In genomic region chr4:48105230-48105629, GRCh38 we compare ENCODE assay signal across 24 cellular contexts.
"Had no signal": no experiment of that assay in that cellular context is flagged by ENCODE, and none has a peak within 500 bp of the region (broad histone marks: within the 10 kb centered on the region; RNA-seq: fewer than 3 reads in every experiment).

No MANE protein-coding gene starts in this region.

- H3K4me1 Mint-ChIP-seq: nephron progenitor cell had no signal

- H3K9me3 ChIP-seq: left lung, lower lobe of right lung, ovary, sigmoid colon, testis, transverse colon had no signal

- FAIRE-seq: bronchial epithelial cell, endometrium had no signal

- ATAC-seq: activated T-cell treated with anti-CD3 and anti-CD28 coated beads, Interleukin-2, amount 50 U/mL, for 4 hours; left lung; lower lobe of right lung had no signal

- H3K4me1 ChIP-seq: left lung, lower lobe of right lung, sigmoid colon, testis, transverse colon had no signal

- H3K27me3 ChIP-seq: left lung, ovary, sigmoid colon, testis, transverse colon had no signal

- H3K27me3 Mint-ChIP-seq: progenitor cell of endocrine pancreas had no signal

- H3K27ac Mint-ChIP-seq: nephron progenitor cell, progenitor cell of endocrine pancreas had no signal

- H3K4me3 ChIP-seq: left lung, lower lobe of right lung, ovary, sigmoid colon, testis, transverse colon had no signal

- H3K27ac ChIP-seq: left lung, lower lobe of right lung, ovary, sigmoid colon, testis, transverse colon had no signal

- H3K4me3 Mint-ChIP-seq: activated T-cell treated with anti-CD3 and anti-CD28 coated beads, Interleukin-2, amount 50 U/mL, for 4 hours; nephron progenitor cell had no signal

- H3K9me3 Mint-ChIP-seq: activated T-cell treated with anti-CD3 and anti-CD28 coated beads, Interleukin-2, amount 50 U/mL, for 4 hours; nephron progenitor cell had no signal

- DNase-seq: activated CD4-positive, alpha-beta T cell treated with anti-CD3 and anti-CD28 coated beads for 4 hours; activated CD4-positive, alpha-beta T cell treated with anti-CD3 and anti-CD28 coated beads, Interleukin-2, amount 50 U/mL, for 48 hours; activated CD4-positive, CD25-positive, alpha-beta regulatory T cell; activated CD8-positive, alpha-beta memory T cell treated with anti-CD3 and anti-CD28 coated beads, Interleukin-2, amount 50 U/mL, for 48 hours; activated naive CD4-positive, alpha-beta T cell treated with Interleukin-2 at 50 U/mL for 16 hours; activated T-cell treated with anti-CD3 and anti-CD28 coated beads, Interleukin-2, amount 50 U/mL, for 4 hours; anterior cingulate cortex; effector CD8-positive, alpha-beta T cell; left lung; lower lobe of right lung; mesenchymal stem cell; nephron progenitor cell; ovary; retina; sigmoid colon; small intestine; stimulated activated CD4-positive, alpha-beta T cell treated with anti-CD3 and anti-CD28 coated beads, Interleukin-1b, Interleukin-23, amount 100 ng/mL, for 48 hours; stimulated activated naive CD4-positive, alpha-beta T cell; T-helper 1 cell; testis; transverse colon had no signal

- H3K36me3 ChIP-seq: left lung, lower lobe of right lung, ovary, sigmoid colon, transverse colon had no signal
